ENCODE assay signal across 1 cellular context in the genomic region with DNA sequence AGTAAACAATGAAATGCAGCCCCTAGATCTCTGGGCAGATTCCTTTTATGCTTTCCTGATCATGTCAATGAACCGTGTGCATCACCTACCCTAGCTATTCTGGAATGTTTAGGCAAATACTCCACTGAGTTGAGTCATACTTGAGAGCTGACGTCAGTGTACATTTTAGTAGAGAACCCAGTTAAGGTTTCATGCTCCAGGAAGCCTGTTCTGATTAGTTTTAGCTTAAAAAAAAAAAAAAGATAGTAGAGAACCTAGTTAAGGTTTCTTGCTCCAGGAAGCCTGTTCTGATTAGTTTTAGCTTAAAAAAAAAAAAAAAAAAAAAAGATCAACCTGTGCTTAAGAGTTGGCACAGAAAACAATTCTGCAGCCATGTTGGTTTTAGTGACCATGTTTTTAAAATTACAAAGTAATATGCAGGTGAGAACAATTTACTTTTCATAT.
TF ChIP-seq lines count a peak whose summit lies in the region.

No MANE protein-coding gene starts in this region.

TF ChIP-seq in H1, 55 proteins besides CTCF, POLR2A, EP300 and RAD21 (continued from another document):
- TF ChIP-seq SAP30 (IDR thresholded peaks at IDR 0.05; ENCODE audit: insufficient read depth, insufficient replicate concordance, low read length) = no peak
- TF ChIP-seq KDM5A (IDR thresholded peaks at IDR 0.05; ENCODE audit: low read length) = no peak
- no peak for TF ChIP-seq BACH1 (IDR thresholded peaks at IDR 0.05; ENCODE audit: low read length)
- TF ChIP-seq ZNF274 (IDR thresholded peaks at IDR 0.05; ENCODE audit: borderline replicate concordance, extremely low read depth, low read length) = no peak
- no peak for TF ChIP-seq USF2 (IDR thresholded peaks at IDR 0.05; ENCODE audit: low read length)
- no peak for TF ChIP-seq GTF2F1 (IDR thresholded peaks at IDR 0.05; ENCODE audit: borderline replicate concordance, low read depth, low read length)
- no peak for TF ChIP-seq BCL11A (IDR thresholded peaks at IDR 0.05; ENCODE audit: low read depth in 2 of 2, low read length in 2 of 2)
- no peak for TF ChIP-seq NRF1 (IDR thresholded peaks at IDR 0.05; ENCODE audit: low read depth, low read length)
- TF ChIP-seq EGR1 (IDR thresholded peaks at IDR 0.05; ENCODE audit: borderline replicate concordance, low read depth, low read length) = no peak
- no peak for TF ChIP-seq SP1 (IDR thresholded peaks at IDR 0.05; ENCODE audit: low read depth, low read length)
- no peak for TF ChIP-seq JUND (IDR thresholded peaks at IDR 0.05; ENCODE audit: low read length)
- TF ChIP-seq KDM1A (IDR thresholded peaks at IDR 0.05; ENCODE audit: borderline replicate concordance, low read length) = no peak
- TF ChIP-seq SP4 (IDR thresholded peaks at IDR 0.05; ENCODE audit: low read length) = no peak
